Comparison of ENCODE assay signal across 17 cellular contexts in the genomic region with DNA sequence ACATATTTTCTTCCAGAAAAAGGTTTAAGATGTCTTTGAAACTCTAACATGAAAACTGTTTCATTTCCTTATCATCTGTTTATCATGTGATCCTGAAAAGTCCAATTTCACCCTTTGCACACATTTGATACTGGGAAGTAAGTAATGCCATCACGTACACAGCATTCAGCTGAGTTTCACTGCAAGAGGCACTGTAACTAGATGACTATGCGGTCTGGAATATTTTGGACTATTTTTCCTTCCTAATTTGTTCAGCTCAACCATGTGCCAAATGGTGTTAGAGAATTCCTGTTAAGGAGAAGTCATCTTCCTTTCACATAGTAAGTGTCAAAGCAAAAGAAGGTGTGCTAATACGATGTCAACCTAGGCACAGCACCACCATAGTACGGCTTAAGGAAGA.
DNase-seq lines count a peak whose midpoint lies in the region; ATAC-seq, FAIRE-seq and TF ChIP-seq lines count a peak whose summit lies in the region.
"Had no signal": no experiment of that assay in that cellular context is flagged by ENCODE, and none has a peak within 500 bp of the region (broad histone marks: within the 10 kb centered on the region; RNA-seq: fewer than 3 reads in every experiment).

No MANE protein-coding gene starts in this region.

- no peaks in the 10 kb centered on the region for H3K9me3 ChIP-seq in astrocyte (ENCODE audit: insufficient read depth, low read depth, low read length)
- H3K9me3 ChIP-seq in right cardiac atrium (ENCODE audit: control insufficient read depth, low read length): no peaks in the 10 kb centered on the region
- no peaks in the 10 kb centered on the region for H3K9me3 ChIP-seq in subcutaneous abdominal adipose tissue (ENCODE audit: control insufficient read depth in 5 of 5, low read length in 5 of 5)

- no peak overlapping the region for H3K27ac Mint-ChIP-seq in astrocyte (ENCODE audit: unreplicated experiment)

- no peak for FAIRE-seq in astrocyte (lab: Jason Lieb, UNC)
- FAIRE-seq: HTR-8/SVneo had no signal

- no peak overlapping the region for H3K4me3 Mint-ChIP-seq in astrocyte (ENCODE audit: unreplicated experiment)

- H3K27ac ChIP-seq in astrocyte (ENCODE audit: low read depth, low read length): no peak overlapping the region
- H3K27ac ChIP-seq in right cardiac atrium (ENCODE audit: low read length): no peak overlapping the region
- peak overlapping the region; percentile 83 for H3K27ac ChIP-seq in subcutaneous abdominal adipose tissue (ENCODE audit: low read depth, low read length)

- H3K27me3 ChIP-seq in astrocyte (ENCODE audit: insufficient read depth, low read length) (no peaks in the 10 kb centered on the region), right cardiac atrium (ENCODE audit: control insufficient read depth, insufficient read depth) (no peaks in the 10 kb centered on the region), subcutaneous abdominal adipose tissue (ENCODE audit: control insufficient read depth in 5 of 5, insufficient read depth in 4 of 5, low read length in 5 of 5) (no peaks in the 10 kb centered on the region)

- intact Hi-C loops in right cardiac atrium (cut with DNase I): no loop called here

- H3K27me3 Mint-ChIP-seq in astrocyte (ENCODE audit: low read depth, unreplicated experiment): no peaks in the 10 kb centered on the region

- H3K79me2 ChIP-seq in astrocyte (ENCODE audit: insufficient read depth, low read length): peaks cover 88% of the 10 kb centered on the region

- 69% methylated on average over 4 of the region's 4 CpGs for WGBS in right cardiac atrium

- no peaks in the 10 kb centered on the region for H3K36me3 Mint-ChIP-seq in astrocyte (ENCODE audit: low read depth, unreplicated experiment)

- H3K9ac ChIP-seq in astrocyte (ENCODE audit: low read length) (no peak overlapping the region), subcutaneous abdominal adipose tissue (ENCODE audit: low read length in 5 of 5) (no peak overlapping the region)

- no peak for TF ChIP-seq CTCF in astrocyte (IDR thresholded peaks at IDR 0.05; ENCODE audit: insufficient read depth, low read depth, low read length)

- H4K20me1 ChIP-seq in astrocyte (ENCODE audit: insufficient read depth, low read length): peaks cover 68% of the 10 kb centered on the region

- ATAC-seq in right cardiac atrium: peak; percentile 34 to 54
- ATAC-seq in HG02840 (IDR thresholded peaks at IDR 0.05; ENCODE audit: low FRiP score, unreplicated experiment): no peak
- ATAC-seq: HCT116 had no signal

- H3K4me1 ChIP-seq in astrocyte (ENCODE audit: insufficient read depth, low read length) (peaks cover 17% of the 10 kb centered on the region), right cardiac atrium (ENCODE audit: control insufficient read depth, insufficient read depth, low read length) (peaks cover 9% of the 10 kb centered on the region), subcutaneous abdominal adipose tissue (ENCODE audit: control insufficient read depth in 5 of 5, insufficient read depth in 5 of 5, low read length in 5 of 5) (peaks cover 7 to 61% (median 43%) of the 10 kb centered on the region in 5 donors)

- DNase-seq in NCI-H2196 (lab: John Stamatoyannopoulos, UW; ENCODE audit: unreplicated experiment) (peak; percentile 38), NCI-H2196 treated with DMSO at 0.1 percent for 48 hours (lab: John Stamatoyannopoulos, UW; ENCODE audit: unreplicated experiment) (no peak), astrocyte (ENCODE audit: low read depth) (peak; percentile 41), right cardiac atrium (no peak), amniotic stem cell (lab: John Stamatoyannopoulos, UW) (no peak)
- no peak for DNase-seq in activated naive CD4-positive, alpha-beta T cell (lab: John Stamatoyannopoulos, UW)
- DNase-seq: activated T-cell treated with anti-CD3 and anti-CD28 coated beads for 4 hours; amygdala; Calu3; effector CD8-positive, alpha-beta T cell; NCI-H2171 treated with DMSO at 0.1 percent for 48 hours; occipital lobe; SW 1271 had no signal

- no peak overlapping the region for H2AFZ ChIP-seq in astrocyte (ENCODE audit: low read depth, low read length)

- H3K4me1 Mint-ChIP-seq in astrocyte (ENCODE audit: low read depth, unreplicated experiment): peaks cover 46% of the 10 kb centered on the region

- no peak overlapping the region for H3K4me2 ChIP-seq in astrocyte (ENCODE audit: low read length)

- H3K4me3 ChIP-seq in astrocyte (ENCODE audit: insufficient read depth, low read depth, low read length) (no peak overlapping the region), right cardiac atrium (ENCODE audit: low read length) (no peak overlapping the region), subcutaneous abdominal adipose tissue (ENCODE audit: low read depth in 1 of 5, low read length in 5 of 5) (peak overlapping the region in 2 of 5 donors; percentile 8 to 14)

- H3K36me3 ChIP-seq in astrocyte (ENCODE audit: insufficient read depth, low read length) (no peaks in the 10 kb centered on the region), subcutaneous abdominal adipose tissue (ENCODE audit: control insufficient read depth in 5 of 5, insufficient read depth in 5 of 5, low read length in 5 of 5) (no peaks in the 10 kb centered on the region)

- no peaks in the 10 kb centered on the region for H3K9me3 Mint-ChIP-seq in astrocyte (ENCODE audit: unreplicated experiment)

Comparison
In these comparisons a context has a peak if more than half of its experiments do, and no peak if none do; other contexts are left out.
1. DNase-seq: peak in NCI-H2196 (single experiment) and astrocyte (single experiment); none in NCI-H2196 treated with DMSO at 0.1 percent for 48 hours (single experiment), right cardiac atrium (0 of 3), activated naive CD4-positive, alpha-beta T cell (0 of 4) and amniotic stem cell (single experiment).